ENCODE assay signal across 16 cellular contexts in genomic region chr17:10193632-10194031, GRCh38. TPM values are rescaled to one million over a fixed set of nuclear protein-coding genes. Genes with fewer than 3 reads are reported as not detected.
DNase-seq lines count a peak whose midpoint lies in the region; ATAC-seq, FAIRE-seq and TF ChIP-seq lines count a peak whose summit lies in the region.
"Had no signal": no experiment of that assay in that cellular context is flagged by ENCODE, and none has a peak within 500 bp of the region (broad histone marks: within the 10 kb centered on the region; RNA-seq: fewer than 3 reads in every experiment).

No MANE protein-coding gene starts in this region.

- H3K4me1 ChIP-seq in HepG2 (ENCODE audit: insufficient read depth, low read length) (no peaks in the 10 kb centered on the region), right lobe of liver (no peaks in the 10 kb centered on the region), adipocyte (ENCODE audit: control insufficient read depth, insufficient read depth, low read length) (peaks cover 25% of the 10 kb centered on the region), trophoblast cell (ENCODE audit: control insufficient read depth in 1 of 2, insufficient read depth in 2 of 2, low read length in 2 of 2) (peaks cover 13 to 21% of the 10 kb centered on the region in 2 experiments)

- FAIRE-seq in HepG2 (lab: Jason Lieb, UNC), result no peak
- FAIRE-seq: H1 had no signal

- H2BK12ac ChIP-seq in trophoblast cell (ENCODE audit: low read length), result no peak overlapping the region

- H3K27ac ChIP-seq in HepG2 (ENCODE audit: extremely low read length, insufficient read depth, low read length), result no peak overlapping the region
- H3K27ac ChIP-seq in right lobe of liver, result no peak overlapping the region
- no peak overlapping the region for H3K27ac ChIP-seq in trophoblast cell (ENCODE audit: low read depth, low read length)
- H3K27ac ChIP-seq: BLaER1, HL-60 had no signal

- no peaks in the 10 kb centered on the region for H4K20me1 ChIP-seq in HepG2 (ENCODE audit: insufficient read depth, low read length)

- H3K4me2 ChIP-seq in HepG2 (ENCODE audit: low read depth, low read length) (no peak overlapping the region), trophoblast cell (ENCODE audit: low read length) (no peak overlapping the region)
- H3K4me2 ChIP-seq: BLaER1 had no signal

- CTCF ChIA-PET in HepG2 (lab: Yijun Ruan, JAX; ENCODE audit: low intra/inter-chr PET ratio, low total read pairs), result no interaction called here

- no peak overlapping the region for H4K12ac ChIP-seq in trophoblast cell (ENCODE audit: low read depth, low read length)

- 9% methylated on average over 2 of the region's 2 CpGs for WGBS in HepG2 (ENCODE audit: low lambda C conversion rate)
- WGBS in right lobe of liver (ENCODE audit: insufficient coverage, low coverage, low lambda C conversion rate, missing lambda C conversion rate), result 60% methylated on average over 1 of the region's 2 CpGs
- no CpG with 5 or more reads among the region's 2 CpGs for WGBS in trophoblast cell (ENCODE audit: extremely low coverage, insufficient coverage, insufficient read length)

- no peak for TF ChIP-seq POLR2A in HepG2 (IDR thresholded peaks at IDR 0.05; ENCODE audit: insufficient read depth in 1 of 2, low read depth in 2 of 2, low read length in 2 of 2)
- TF ChIP-seq POLR2A in right lobe of liver (IDR thresholded peaks at IDR 0.05), result no peak

- TF ChIP-seq CTCF in HepG2 (CRISPR knock-in tag; IDR thresholded peaks at IDR 0.05), result no peak
- no peak for TF ChIP-seq CTCF in right lobe of liver (IDR thresholded peaks at IDR 0.05)

- in situ Hi-C loops in HepG2 (cut with HindIII; ENCODE audit: extremely low pct_ligation_motif_present, low pct_unique_long_range_greater_than_20kb), result no loop called here

- no TSS peak for BruUV-seq in HepG2 (replicated peaks; lab: Mats Ljungman, UMichigan)

- peak overlapping the region; percentile 51 for H3K4ac ChIP-seq in trophoblast cell (ENCODE audit: low read depth, low read length)

- H3K23ac ChIP-seq in trophoblast cell (ENCODE audit: low read length), result no peak overlapping the region

- no peak overlapping the region for H2BK5ac ChIP-seq in trophoblast cell (ENCODE audit: low read depth, low read length, poor library complexity)

- H3K36me3 ChIP-seq in HepG2 (replicated peaks in 1 of 2; ENCODE audit: control insufficient read depth in 1 of 2, insufficient read depth in 2 of 2, low read length in 2 of 2) (no peaks in the 10 kb centered on the region), right lobe of liver (no peaks in the 10 kb centered on the region), adipocyte (ENCODE audit: control insufficient read depth, insufficient read depth, low read length, severe bottlenecking) (no peaks in the 10 kb centered on the region), trophoblast cell (ENCODE audit: control insufficient read depth in 1 of 2, insufficient read depth in 2 of 2, low read length in 2 of 2) (peaks cover 0 to 9% of the 10 kb centered on the region in 2 experiments)

- H3K79me2 ChIP-seq in HepG2 (ENCODE audit: insufficient read depth, low read length) (no peaks in the 10 kb centered on the region), trophoblast cell (ENCODE audit: control insufficient read depth, insufficient read depth, low read length, poor library complexity) (peaks cover 15% of the 10 kb centered on the region)

- H3K4me3 ChIP-seq in HepG2 (replicated peaks in 1 of 3; ENCODE audit: insufficient read depth in 1 of 3, low read depth in 2 of 3, low read length in 3 of 3), result no peak overlapping the region
- no peak overlapping the region for H3K4me3 ChIP-seq in right lobe of liver
- peak overlapping the region; percentile 2 for H3K4me3 ChIP-seq in adipocyte (ENCODE audit: low read length)
- H3K4me3 ChIP-seq in trophoblast cell (ENCODE audit: low read depth, low read length), result no peak overlapping the region
- H3K4me3 ChIP-seq: BLaER1 had no signal

- H2BK120ac ChIP-seq in trophoblast cell (ENCODE audit: insufficient read depth, low read length, poor library complexity), result no peak overlapping the region

- H3K14ac ChIP-seq in trophoblast cell (ENCODE audit: low read length), result no peak overlapping the region

- no peak overlapping the region for H4K8ac ChIP-seq in trophoblast cell (ENCODE audit: low read depth, low read length)

- H3K79me1 ChIP-seq in trophoblast cell (ENCODE audit: low read length), result peaks cover 13% of the 10 kb centered on the region

- H3K9me3 ChIP-seq in HepG2 (ENCODE audit: low read length) (peaks cover 19% of the 10 kb centered on the region), right lobe of liver (no peaks in the 10 kb centered on the region), adipocyte (ENCODE audit: control insufficient read depth, low read length) (peaks cover 10% of the 10 kb centered on the region), trophoblast cell (ENCODE audit: insufficient read depth, low read depth, low read length) (peaks cover 11% of the 10 kb centered on the region)

- no peak overlapping the region for H2AK5ac ChIP-seq in trophoblast cell (ENCODE audit: low read length)

- no peak overlapping the region for H3K9ac ChIP-seq in HepG2 (ENCODE audit: insufficient read depth, low read depth, low read length)
- H3K9ac ChIP-seq in adipocyte (ENCODE audit: low read length), result no peak overlapping the region
- H3K9ac ChIP-seq in trophoblast cell (ENCODE audit: low read length), result no peak overlapping the region
- H3K9ac ChIP-seq: BLaER1 had no signal

- DNase-seq in HepG2 (ENCODE audit: low spot score) (no peak), right lobe of liver (no peak), adipocyte (ENCODE audit: low read depth) (no peak), trophoblast cell (no peak), foreskin melanocyte (no peak), NCI-H1694 treated with DMSO at 0.1 percent for 48 hours (lab: John Stamatoyannopoulos, UW) (no peak)
- DNase-seq: 8988T; CD4-positive, alpha-beta memory T cell; DMS153; DMS79; GDM1; H9 had no signal

- no peak overlapping the region for H3K18ac ChIP-seq in trophoblast cell (ENCODE audit: low read length)

- TF ChIP-seq EP300 in HepG2 (IDR thresholded peaks at IDR 0.05; ENCODE audit: low read depth in 2 of 2, low read length in 2 of 2) (no peak), HepG2 (CRISPR knock-in tag; IDR thresholded peaks at IDR 0.05; ENCODE audit: borderline replicate concordance) (no peak)

- no peak for TF ChIP-seq RAD21 in HepG2 (CRISPR knock-in tag; IDR thresholded peaks at IDR 0.05)

- H3K27me3 ChIP-seq in HepG2 (ENCODE audit: control insufficient read depth in 1 of 2, insufficient read depth in 2 of 2, low read length in 2 of 2) (no peaks in the 10 kb centered on the region; a peak in 1 of 5 replicates), right lobe of liver (no peaks in the 10 kb centered on the region), adipocyte (replicated peaks; ENCODE audit: control insufficient read depth, insufficient read depth, low read length) (no peaks in the 10 kb centered on the region), trophoblast cell (ENCODE audit: insufficient read depth, low read length) (no peaks in the 10 kb centered on the region)

- H4K91ac ChIP-seq in trophoblast cell (ENCODE audit: low read depth, low read length), result no peak overlapping the region

- POLR2A ChIA-PET in HepG2 (lab: Yijun Ruan, JAX), result no interaction called here

- ATAC-seq in HepG2 (no peak), right lobe of liver (no peak), HG03175 (IDR thresholded peaks at IDR 0.05; ENCODE audit: unreplicated experiment) (no peak)

- H2AFZ ChIP-seq in HepG2 (ENCODE audit: low read length) (no peak overlapping the region), trophoblast cell (ENCODE audit: insufficient read depth, low read length, poor library complexity) (no peak overlapping the region)

- intact Hi-C loops in HepG2 (cut with micrococcal nuclease; ENCODE audit: unreplicated experiment), result no loop called here
- intact Hi-C loops in right lobe of liver (cut with DNase I), result no loop called here

TF ChIP-seq in HepG2, 621 proteins besides CTCF, POLR2A, EP300 and RAD21:
- no peak for TF ChIP-seq GABPB1 (CRISPR knock-in tag; IDR thresholded peaks at IDR 0.05)
- TF ChIP-seq ATAD3A (CRISPR knock-in tag; IDR thresholded peaks at IDR 0.05), result no peak
- no peak for TF ChIP-seq MIXL1 (CRISPR knock-in tag; IDR thresholded peaks at IDR 0.05)
- TF ChIP-seq ZNF331 (CRISPR knock-in tag; IDR thresholded peaks at IDR 0.05), result peak; percentile 99
- TF ChIP-seq ZNF20 (CRISPR knock-in tag; IDR thresholded peaks at IDR 0.05), result no peak

RNA-seq across cellular contexts. Expression of gene GAS7, which starts 4.8 kb away (rescaled TPM):
- total RNA-seq in HepG2 (2016; rRNA removed; fragmentation: Illumina TruSeq; extraction: Trizol) (5.2 and 6.9 TPM in 2 replicates), right lobe of liver (1 to 10 TPM; 1.6 to 7.1 (median 2.7) TPM)
- total RNA-seq in HepG2 (2016; cell fraction: cytosol; rRNA removed; fragmentation: Illumina TruSeq; extraction: Trizol; ENCODE audit: low read depth), result 1.0 and 1.4 TPM in 2 replicates
- 4.7 and 6.1 TPM in 2 replicates for total RNA-seq in HepG2 (2016; cell fraction: insoluble cytoplasmic fraction; rRNA removed; fragmentation: Illumina TruSeq; extraction: Trizol)
- 3.3 and 4.7 TPM in 2 replicates for total RNA-seq in HepG2 (2016; cell fraction: membrane; rRNA removed; fragmentation: Illumina TruSeq; extraction: Trizol)
- total RNA-seq in HepG2 (2016; cell fraction: nucleus; rRNA removed; fragmentation: Illumina TruSeq; extraction: Trizol), result 3.9 and 4.4 TPM in 2 replicates
- polyA plus RNA-seq in HepG2 (2011; rRNA removed), result 0.55 and 1.0 TPM in 2 replicates
- 0.29 and 0.79 TPM in 2 replicates for polyA plus RNA-seq in HepG2 (2011; cell fraction: cytosol; rRNA removed)
- 0.54 and 0.76 TPM in 2 replicates for polyA plus RNA-seq in HepG2 (2011; cell fraction: nucleus; rRNA removed)
- 0.34 and 0.36 TPM in 2 replicates for polyA plus RNA-seq in HepG2 (2012)
- 0.76 and 0.88 TPM in 2 replicates for polyA plus RNA-seq in HepG2 (2016; cell fraction: cytosol; fragmentation: Illumina TruSeq; extraction: Trizol; ENCODE audit: low read depth)
- polyA plus RNA-seq in HepG2 (2016; cell fraction: insoluble cytoplasmic fraction; fragmentation: Illumina TruSeq; extraction: Trizol; ENCODE audit: low read depth), result 3.5 and 3.7 TPM in 2 replicates
- 2.3 and 3.5 TPM in 2 replicates for polyA plus RNA-seq in HepG2 (2016; cell fraction: membrane; fragmentation: Illumina TruSeq; extraction: Trizol; ENCODE audit: low read depth)
- polyA plus RNA-seq in HepG2 (2016; cell fraction: nucleus; fragmentation: Illumina TruSeq; extraction: Trizol; ENCODE audit: insufficient read depth, low read depth), result 2.7 and 3.7 TPM in 2 replicates
- polyA minus RNA-seq in HepG2 (2011; rRNA and poly(A)+ RNA removed; ENCODE audit: low replicate concordance), result 2.3 and 4.2 TPM in 2 replicates
- polyA minus RNA-seq in HepG2 (2011; cell fraction: cytosol; rRNA and poly(A)+ RNA removed), result 1.1 and 1.7 TPM in 2 replicates
- polyA minus RNA-seq in HepG2 (2011; cell fraction: nucleus; rRNA and poly(A)+ RNA removed), result 1.0 and 1.1 TPM in 2 replicates
- polyA plus RNA-seq in trophoblast cell (2013), result 18.4 and 20.0 TPM in 2 replicates
